ENCODE assay signal across 26 cellular contexts in the genomic region with DNA sequence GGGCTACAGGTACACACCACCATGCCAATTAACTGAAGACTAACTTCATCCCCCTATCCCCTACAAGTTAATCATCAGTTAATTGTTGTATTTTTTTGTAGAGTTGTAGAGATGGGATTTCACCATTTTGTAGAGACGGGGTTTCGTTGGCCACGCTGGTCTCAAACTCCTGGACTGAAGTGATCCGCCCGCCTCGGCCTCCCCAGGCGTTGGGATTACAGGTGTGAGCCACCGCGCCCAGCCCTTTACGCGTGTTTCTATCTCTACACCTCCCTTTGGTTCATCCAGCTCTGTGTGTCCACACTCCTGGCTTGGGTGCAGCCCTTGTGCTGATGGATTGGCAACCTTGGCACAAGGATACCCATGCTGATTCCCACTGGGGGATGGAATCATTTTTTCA.
"Had no signal": no experiment of that assay in that cellular context is flagged by ENCODE, and none has a peak within 500 bp of the region (broad histone marks: within the 10 kb centered on the region; RNA-seq: fewer than 3 reads in every experiment).

No MANE protein-coding gene starts in this region.

- H3K9me3 Mint-ChIP-seq: activated CD4-positive, alpha-beta memory T cell treated with anti-CD3 and anti-CD28 coated beads, Interleukin-2, amount 10 ng/mL, durations not matched to agents 7 days and 5 days; activated CD4-positive, alpha-beta T cell treated with anti-CD3 and anti-CD28 coated beads, Interleukin-2, amount 10 ng/mL, durations not matched to agents 24 days and 14 days; activated naive CD4-positive, alpha-beta T cell treated with anti-CD3 and anti-CD28 coated beads, Interleukin-2, amount 50 U/mL, for 24 hours; activated T-helper 1 cell treated with anti-CD3 and anti-CD28 coated beads, Interleukin-12 subunit alpha, Interleukin-12 subunit beta, Interleukin-2, Interleukin-4 antibody, amounts not matched to agents 30 ng/mL and 10 ng/mL and 1 ng/mL, durations not matched to agents 14 hours and 24 hours and 36 hours; activated T-helper 2 cell treated with anti-CD3 and anti-CD28 coated beads, Interferon-gamma antibody, Interleukin-2, Interleukin-4, amounts not matched to agents 10 μg/mL and 5 μg/mL and 100 μg/mL, durations not matched to agents 14 hours and 24 hours and 36 hours; central memory CD8-positive, alpha-beta T cell had no signal

- H3K27ac ChIP-seq: adrenal gland, brain microvascular endothelial cell, coronary artery, dorsolateral prefrontal cortex had no signal

- H3K27me3 ChIP-seq: adrenal gland, brain microvascular endothelial cell had no signal

- H3K4me3 Mint-ChIP-seq: activated CD4-positive, alpha-beta memory T cell treated with anti-CD3 and anti-CD28 coated beads, Interleukin-2, amount 10 ng/mL, durations not matched to agents 7 days and 5 days; activated CD4-positive, alpha-beta T cell treated with anti-CD3 and anti-CD28 coated beads for 36 hours; activated CD4-positive, alpha-beta T cell treated with anti-CD3 and anti-CD28 coated beads, Interleukin-2, amount 10 ng/mL, durations not matched to agents 24 days and 14 days; activated naive CD4-positive, alpha-beta T cell treated with anti-CD3 and anti-CD28 coated beads for 36 hours; activated naive CD4-positive, alpha-beta T cell treated with anti-CD3 and anti-CD28 coated beads, Interleukin-2, amount 50 U/mL, for 24 hours; activated naive CD8-positive, alpha-beta T cell treated with anti-CD3 and anti-CD28 coated beads for 36 hours; activated naive CD8-positive, alpha-beta T cell treated with anti-CD3 and anti-CD28 coated beads, Interleukin-2, amount 50 U/mL, for 24 hours; activated T-helper 1 cell treated with anti-CD3 and anti-CD28 coated beads, Interleukin-12 subunit alpha, Interleukin-12 subunit beta, Interleukin-2, Interleukin-4 antibody, amounts not matched to agents 30 ng/mL and 10 ng/mL and 1 ng/mL, durations not matched to agents 14 hours and 24 hours and 36 hours; central memory CD8-positive, alpha-beta T cell; dendritic cell treated with granulocyte-macrophage colony-stimulating factor and Interleukin-4, amounts not matched to agents 40 ng/mL and 50 ng/mL, for 4 days; endodermal cell had no signal

- ATAC-seq: activated CD4-positive, alpha-beta T cell treated with anti-CD3 and anti-CD28 coated beads for 36 hours; activated naive CD8-positive, alpha-beta T cell treated with anti-CD3 and anti-CD28 coated beads, Interleukin-2, amount 50 U/mL, for 24 hours; esophagus mucosa had no signal

- H3K9me3 ChIP-seq: adrenal gland had no signal

- H3K36me3 Mint-ChIP-seq: activated naive CD4-positive, alpha-beta T cell treated with anti-CD3 and anti-CD28 coated beads, Interleukin-2, amount 50 U/mL, for 24 hours; activated naive CD8-positive, alpha-beta T cell treated with anti-CD3 and anti-CD28 coated beads for 36 hours had no signal

- H3K27ac Mint-ChIP-seq: activated CD4-positive, alpha-beta memory T cell treated with anti-CD3 and anti-CD28 coated beads, Interleukin-2, amount 10 ng/mL, durations not matched to agents 7 days and 5 days; activated CD4-positive, alpha-beta T cell treated with anti-CD3 and anti-CD28 coated beads for 36 hours; activated CD4-positive, alpha-beta T cell treated with anti-CD3 and anti-CD28 coated beads, Interleukin-2, amount 10 ng/mL, durations not matched to agents 24 days and 14 days; activated naive CD4-positive, alpha-beta T cell treated with anti-CD3 and anti-CD28 coated beads for 36 hours; activated naive CD4-positive, alpha-beta T cell treated with anti-CD3 and anti-CD28 coated beads, Interleukin-2, amount 50 U/mL, for 24 hours; activated naive CD8-positive, alpha-beta T cell treated with anti-CD3 and anti-CD28 coated beads for 36 hours; activated naive CD8-positive, alpha-beta T cell treated with anti-CD3 and anti-CD28 coated beads, Interleukin-2, amount 50 U/mL, for 24 hours; activated T-helper 1 cell treated with anti-CD3 and anti-CD28 coated beads, Interleukin-12 subunit alpha, Interleukin-12 subunit beta, Interleukin-2, Interleukin-4 antibody, amounts not matched to agents 30 ng/mL and 10 ng/mL and 1 ng/mL, durations not matched to agents 14 hours and 24 hours and 36 hours; activated T-helper 2 cell treated with anti-CD3 and anti-CD28 coated beads, Interferon-gamma antibody, Interleukin-2, Interleukin-4, amounts not matched to agents 10 μg/mL and 5 μg/mL and 100 μg/mL, durations not matched to agents 14 hours and 24 hours and 36 hours; endodermal cell had no signal

- H3K4me3 ChIP-seq: adrenal gland, coronary artery, dorsolateral prefrontal cortex had no signal

- H3K4me1 ChIP-seq: adrenal gland had no signal

- DNase-seq: activated CD4-positive, alpha-beta memory T cell treated with anti-CD3 and anti-CD28 coated beads, Interleukin-2, amount 10 ng/mL, durations not matched to agents 7 days and 5 days; activated CD4-positive, alpha-beta T cell treated with anti-CD3 and anti-CD28 coated beads for 36 hours; activated CD4-positive, alpha-beta T cell treated with anti-CD3 and anti-CD28 coated beads, Interleukin-2, amount 10 ng/mL, durations not matched to agents 24 days and 14 days; activated CD4-positive, CD25-positive, alpha-beta regulatory T cell; activated CD4-positive, CD25-positive, alpha-beta regulatory T cell treated with anti-CD3 and anti-CD28 coated beads, Interleukin-2, amount 50 U/mL, for 72 hours; activated effector memory CD4-positive, alpha-beta T cell treated with anti-CD3 and anti-CD28 coated beads, Interleukin-2, amount 50 U/mL, for 16 hours; activated naive CD4-positive, alpha-beta T cell treated with anti-CD3 and anti-CD28 coated beads for 36 hours; activated naive CD8-positive, alpha-beta T cell treated with anti-CD3 and anti-CD28 coated beads for 36 hours; activated naive CD8-positive, alpha-beta T cell treated with anti-CD3 and anti-CD28 coated beads, Interleukin-2, amount 50 U/mL, for 24 hours; activated T-cell treated with anti-CD3 and anti-CD28 coated beads, Interleukin-2, amount 50 U/mL, for 1 hour; activated T-cell treated with anti-CD3 and anti-CD28 coated beads, Interleukin-2, amount 50 U/mL, for 48 hours; amygdala; brain microvascular endothelial cell; dorsolateral prefrontal cortex; effector memory CD4-positive, alpha-beta T cell; endodermal cell; foreskin fibroblast; T-helper 2 cell had no signal

- H3K36me3 ChIP-seq: adrenal gland, brain microvascular endothelial cell had no signal

- H3K4me1 Mint-ChIP-seq: activated CD4-positive, alpha-beta memory T cell treated with anti-CD3 and anti-CD28 coated beads, Interleukin-2, amount 10 ng/mL, durations not matched to agents 7 days and 5 days; activated CD4-positive, alpha-beta T cell treated with anti-CD3 and anti-CD28 coated beads for 36 hours; activated CD4-positive, alpha-beta T cell treated with anti-CD3 and anti-CD28 coated beads, Interleukin-2, amount 10 ng/mL, durations not matched to agents 24 days and 14 days; activated naive CD4-positive, alpha-beta T cell treated with anti-CD3 and anti-CD28 coated beads, Interleukin-2, amount 50 U/mL, for 24 hours; activated naive CD8-positive, alpha-beta T cell treated with anti-CD3 and anti-CD28 coated beads for 36 hours; activated naive CD8-positive, alpha-beta T cell treated with anti-CD3 and anti-CD28 coated beads, Interleukin-2, amount 50 U/mL, for 24 hours; endodermal cell had no signal
